25 cellular contexts compared by ENCODE assay signal in genomic region chr6:27002447-27002846, GRCh38.
"Had no signal": no experiment of that assay in that cellular context is flagged by ENCODE, and none has a peak within 500 bp of the region (broad histone marks: within the 10 kb centered on the region; RNA-seq: fewer than 3 reads in every experiment).

No MANE protein-coding gene starts in this region.

- H3K27ac Mint-ChIP-seq: immature natural killer cell, mesothelial cell of epicardium, naive B cell had no signal

- H3K4me1 ChIP-seq: esophagus squamous epithelium, gastrocnemius medialis, left lung, lower lobe of right lung had no signal

- H3K27ac ChIP-seq: coronary artery, dorsolateral prefrontal cortex, esophagus squamous epithelium, gastrocnemius medialis, hepatocyte, left lung, lower lobe of right lung had no signal

- DNase-seq: dermis blood vessel endothelial cell; dorsolateral prefrontal cortex; effector CD4-positive, alpha-beta T cell; effector memory CD4-positive, alpha-beta T cell; esophagus squamous epithelium; foreskin fibroblast; foreskin melanocyte; gastrocnemius medialis; glutamatergic neuron; head of caudate nucleus; hypothalamus; immature natural killer cell; left cardiac atrium; left lung; left ventricle myocardium superior; lower lobe of right lung; mesenchymal stem cell; mucosa of descending colon; naive B cell had no signal

- ATAC-seq: gastrocnemius medialis, left cardiac atrium, left lung, left ventricle myocardium superior, lower lobe of right lung, mucosa of descending colon had no signal

- FAIRE-seq: colon, endothelial cell of umbilical vein, keratinocyte had no signal

- H3K4me3 Mint-ChIP-seq: immature natural killer cell, mesothelial cell of epicardium, naive B cell had no signal

- H3K27me3 ChIP-seq: dorsolateral prefrontal cortex, esophagus squamous epithelium, gastrocnemius medialis, hepatocyte, left lung had no signal

- H3K9me3 ChIP-seq: esophagus squamous epithelium, gastrocnemius medialis, left lung, lower lobe of right lung, mucosa of descending colon had no signal

- H3K36me3 Mint-ChIP-seq: immature natural killer cell, naive B cell had no signal

- H3K4me2 ChIP-seq: hepatocyte had no signal

- H2AFZ ChIP-seq: hepatocyte had no signal

- H3K36me3 ChIP-seq: esophagus squamous epithelium, gastrocnemius medialis, left lung, lower lobe of right lung had no signal

- H3K4me3 ChIP-seq: coronary artery, dorsolateral prefrontal cortex, esophagus squamous epithelium, gastrocnemius medialis, hepatocyte, left lung, lower lobe of right lung, mucosa of descending colon had no signal

- H3K79me2 ChIP-seq: hepatocyte had no signal

- H3K4me1 Mint-ChIP-seq: immature natural killer cell, mesothelial cell of epicardium, naive B cell had no signal
